In the genomic region with DNA sequence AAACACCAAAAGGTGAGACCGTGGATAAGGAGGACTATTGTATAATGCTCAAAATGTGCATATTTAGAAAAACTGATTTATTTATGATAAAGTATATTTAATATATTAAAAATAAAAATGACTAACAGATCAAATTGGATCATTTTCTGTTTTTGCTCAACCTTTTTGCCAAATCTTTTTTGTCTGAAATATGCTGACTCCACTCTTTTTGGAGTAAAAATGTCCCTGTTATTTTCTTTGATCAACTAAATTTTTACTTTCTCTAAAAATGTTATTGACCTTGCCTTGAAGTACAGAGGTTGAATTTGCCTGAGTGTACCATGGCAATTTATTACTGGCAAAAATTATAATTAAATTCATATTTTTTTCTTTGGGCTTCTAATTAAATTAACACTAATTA, we compare ENCODE assay signal across 25 cellular contexts.
DNase-seq lines count a peak whose midpoint lies in the region; ATAC-seq, FAIRE-seq and TF ChIP-seq lines count a peak whose summit lies in the region.
"Had no signal": no experiment of that assay in that cellular context is flagged by ENCODE, and none has a peak within 500 bp of the region (broad histone marks: within the 10 kb centered on the region; RNA-seq: fewer than 3 reads in every experiment).

No MANE protein-coding gene starts in this region.

- FAIRE-seq in HepG2 (lab: Jason Lieb, UNC) (no peak), K562 (lab: Jason Lieb, UNC) (no peak), frontal cortex (lab: Jason Lieb, UNC) (peak; percentile 13)
- FAIRE-seq: GM12878, GM12892, GM18507 had no signal

- no peak for TF ChIP-seq EP300 in HepG2 (IDR thresholded peaks at IDR 0.05; ENCODE audit: low read depth in 2 of 2, low read length in 2 of 2)
- TF ChIP-seq EP300 in HepG2 (CRISPR knock-in tag; IDR thresholded peaks at IDR 0.05; ENCODE audit: borderline replicate concordance), result no peak
- no peak for TF ChIP-seq EP300 in K562 (IDR thresholded peaks at IDR 0.05; ENCODE audit: low read length)

- H3K27me3 ChIP-seq in HepG2 (ENCODE audit: control insufficient read depth in 1 of 2, insufficient read depth in 2 of 2, low read length in 2 of 2) (no peaks in the 10 kb centered on the region), right lobe of liver (no peaks in the 10 kb centered on the region), K562 (ENCODE audit: control insufficient read depth in 2 of 2, insufficient read depth in 2 of 2, low read length in 2 of 2) (no peaks in the 10 kb centered on the region)
- H3K27me3 ChIP-seq: BE2C, BLaER1 had no signal

- no peak for ATAC-seq in HepG2
- no peak for ATAC-seq in right lobe of liver
- no peak for ATAC-seq in K562
- ATAC-seq: GM12878 had no signal

- CTCF ChIA-PET in HepG2 (lab: Yijun Ruan, JAX; ENCODE audit: low intra/inter-chr PET ratio, low total read pairs) (no interaction called here), K562 (lab: Yijun Ruan, JAX; ENCODE audit: low intra/inter-chr PET ratio) (no interaction called here)

- H3K4me2 ChIP-seq in HepG2 (ENCODE audit: low read depth, low read length) (no peak overlapping the region), K562 (ENCODE audit: insufficient read depth, low read length) (no peak overlapping the region)
- H3K4me2 ChIP-seq: BLaER1 had no signal

- H3K27ac ChIP-seq in HepG2 (ENCODE audit: extremely low read length, insufficient read depth, low read length) (no peak overlapping the region), right lobe of liver (no peak overlapping the region), K562 (ENCODE audit: extremely low read depth, low read depth, low read length) (no peak overlapping the region)
- H3K27ac ChIP-seq: 22Rv1, BLaER1 had no signal

- H2AFZ ChIP-seq in HepG2 (ENCODE audit: low read length), result no peak overlapping the region
- H2AFZ ChIP-seq in K562 (ENCODE audit: low read depth, low read length), result no peak overlapping the region

- TF ChIP-seq RAD21 in HepG2 (CRISPR knock-in tag; IDR thresholded peaks at IDR 0.05) (no peak), K562 (CRISPR knock-in tag; conservative IDR thresholded peaks at IDR 0.05 in 1 of 2, IDR thresholded peaks at IDR 0.05 in 1 of 2) (no peak)

- no peaks in the 10 kb centered on the region; the same call in none of the 2 replicates for H3K9me3 ChIP-seq in HepG2 (ENCODE audit: low read length)
- H3K9me3 ChIP-seq in right lobe of liver, result no peaks in the 10 kb centered on the region
- H3K9me3 ChIP-seq in K562 (replicated peaks; ENCODE audit: control insufficient read depth, insufficient read depth, low read depth, low read length), result no peaks in the 10 kb centered on the region; the same call in 1 of the 2 replicates
- H3K9me3 ChIP-seq: BE2C, BLaER1 had no signal

- H3K79me2 ChIP-seq in HepG2 (ENCODE audit: insufficient read depth, low read length) (no peaks in the 10 kb centered on the region), K562 (ENCODE audit: control insufficient read depth, insufficient read depth, low read length) (no peaks in the 10 kb centered on the region)

- BruUV-seq in HepG2 (replicated peaks; lab: Mats Ljungman, UMichigan), result no TSS peak
- BruUV-seq in K562 (replicated peaks; lab: Mats Ljungman, UMichigan), result no TSS peak

- intact Hi-C loops in HepG2 (cut with micrococcal nuclease; ENCODE audit: unreplicated experiment) (no loop called here), right lobe of liver (cut with DNase I) (no loop called here), K562 (cut with micrococcal nuclease) (no loop called here)

- H3K4me1 ChIP-seq in HepG2 (ENCODE audit: insufficient read depth, low read length), result no peaks in the 10 kb centered on the region
- H3K4me1 ChIP-seq in right lobe of liver, result no peaks in the 10 kb centered on the region
- no peaks in the 10 kb centered on the region for H3K4me1 ChIP-seq in K562 (replicated peaks in 1 of 2; ENCODE audit: control insufficient read depth in 2 of 2, insufficient read depth in 2 of 2, low read length in 2 of 2)
- H3K4me1 ChIP-seq: BE2C, BLaER1 had no signal

- DNase-seq in HepG2 (ENCODE audit: low spot score), result no peak
- DNase-seq in right lobe of liver, result no peak
- DNase-seq in K562 (ENCODE audit: extremely low read depth in 1 of 4, low spot score in 3 of 4), result no peak
- DNase-seq in frontal cortex (ENCODE audit: low spot score in 2 of 2), result no peak
- no peak for DNase-seq in activated naive CD4-positive, alpha-beta T cell treated with Interleukin-2 at 50 U/mL for 16 hours
- no peak for DNase-seq in NOMO-1 treated with DMSO at 0.1 percent for 48 hours (lab: John Stamatoyannopoulos, UW; ENCODE audit: unreplicated experiment)
- DNase-seq: ACHN; BE2C; C1 segment of cervical spinal cord; CD4-positive, alpha-beta memory T cell; CD4-positive, CD25-positive, alpha-beta regulatory T cell; CD8-positive, alpha-beta memory T cell; COR-L47; DMS 273 treated with DMSO at 0.1 percent for 48 hours; DMS153; DMS53; DMS79; DND-41; EL; GDM1 had no signal

- WGBS in HepG2 (ENCODE audit: low lambda C conversion rate), result 0% methylated on average over 1 of the region's 1 CpG
- 58% methylated on average over 1 of the region's 1 CpG for WGBS in right lobe of liver (ENCODE audit: insufficient coverage, low coverage, low lambda C conversion rate, missing lambda C conversion rate)
- WGBS in K562 (ENCODE audit: insufficient coverage, low coverage, missing lambda C conversion rate), result 0% methylated on average over 1 of the region's 1 CpG

- H3K36me3 ChIP-seq in HepG2 (replicated peaks in 1 of 2; ENCODE audit: control insufficient read depth in 1 of 2, insufficient read depth in 2 of 2, low read length in 2 of 2) (no peaks in the 10 kb centered on the region), right lobe of liver (no peaks in the 10 kb centered on the region), K562 (ENCODE audit: control insufficient read depth, insufficient read depth, low read length) (no peaks in the 10 kb centered on the region)
- H3K36me3 ChIP-seq: BE2C, BLaER1 had no signal

- in situ Hi-C loops in HepG2 (cut with HindIII; ENCODE audit: extremely low pct_ligation_motif_present, low pct_unique_long_range_greater_than_20kb), result no loop called here
- in situ Hi-C loops in K562 (cut with MboI), result no loop called here

- no peaks in the 10 kb centered on the region for H3K9me1 ChIP-seq in K562 (ENCODE audit: control insufficient read depth, insufficient read depth, low read length)

- TF ChIP-seq POLR2A in HepG2 (IDR thresholded peaks at IDR 0.05; ENCODE audit: insufficient read depth in 1 of 2, low read depth in 2 of 2, low read length in 2 of 2) (no peak), right lobe of liver (IDR thresholded peaks at IDR 0.05) (no peak), K562 (conservative IDR thresholded peaks at IDR 0.05) (no peak)

- H3K9ac ChIP-seq in HepG2 (ENCODE audit: insufficient read depth, low read depth, low read length) (no peak overlapping the region), K562 (ENCODE audit: insufficient read depth in 1 of 2, low read depth in 2 of 2, low read length in 2 of 2) (no peak overlapping the region)
- H3K9ac ChIP-seq: BLaER1 had no signal

- H3K4me3 ChIP-seq in HepG2 (replicated peaks in 1 of 3; ENCODE audit: insufficient read depth in 1 of 3, low read depth in 2 of 3, low read length in 3 of 3), result no peak overlapping the region
- no peak overlapping the region for H3K4me3 ChIP-seq in right lobe of liver
- H3K4me3 ChIP-seq in K562, result no peak overlapping the region
- H3K4me3 ChIP-seq: BLaER1, GM12878 had no signal

- H4K20me1 ChIP-seq in HepG2 (ENCODE audit: insufficient read depth, low read length) (no peaks in the 10 kb centered on the region), K562 (replicated peaks; ENCODE audit: control insufficient read depth, insufficient read depth, low read length) (no peaks in the 10 kb centered on the region)
- H4K20me1 ChIP-seq: BLaER1 had no signal

- POLR2A ChIA-PET in HepG2 (lab: Yijun Ruan, JAX), result no interaction called here
- POLR2A ChIA-PET in K562 (lab: Yijun Ruan, JAX), result no interaction called here

- TF ChIP-seq CTCF in HepG2 (CRISPR knock-in tag; IDR thresholded peaks at IDR 0.05), result no peak
- TF ChIP-seq CTCF in right lobe of liver (IDR thresholded peaks at IDR 0.05), result no peak
- TF ChIP-seq CTCF in K562 (IDR thresholded peaks at IDR 0.05 in 2 of 3, conservative IDR thresholded peaks at IDR 0.05 in 1 of 3; ENCODE audit: insufficient read depth in 2 of 3, low read depth in 1 of 3, low read length in 3 of 3), result no peak

TF ChIP-seq in HepG2, 621 proteins besides CTCF, POLR2A, EP300 and RAD21 (continues in another document):
- TF ChIP-seq MAFF (IDR thresholded peaks at IDR 0.05; ENCODE audit: low read depth, low read length) (peak; percentile 92), ZNF354B (CRISPR knock-in tag; IDR thresholded peaks at IDR 0.05) (no peak), MAFK (conservative IDR thresholded peaks at IDR 0.05 in 1 of 2, IDR thresholded peaks at IDR 0.05 in 1 of 2; ENCODE audit: low read length in 2 of 2) (peak; percentile 87 to 96), ZFAT (CRISPR knock-in tag; conservative IDR thresholded peaks at IDR 0.05) (no peak), SNAI1 (CRISPR knock-in tag; IDR thresholded peaks at IDR 0.05; ENCODE audit: borderline replicate concordance) (no peak), ZMAT5 (CRISPR knock-in tag; IDR thresholded peaks at IDR 0.05; ENCODE audit: borderline replicate concordance, low read depth) (no peak), KMT2B (CRISPR knock-in tag; IDR thresholded peaks at IDR 0.05) (no peak)

TF ChIP-seq in K562, 482 proteins besides CTCF, POLR2A, EP300 and RAD21 (continues in another document):
- TF ChIP-seq ZBTB1 (CRISPR knock-in tag; IDR thresholded peaks at IDR 0.05; ENCODE audit: borderline replicate concordance, low read depth) (no peak), MAFF (IDR thresholded peaks at IDR 0.05; ENCODE audit: low read length) (peak; percentile 83), POLR2AphosphoS5 (IDR thresholded peaks at IDR 0.05; ENCODE audit: control insufficient read depth, insufficient read depth, low read depth, low read length) (no peak), MYBL2 (IDR thresholded peaks at IDR 0.05; ENCODE audit: low read depth) (no peak), MYBL2 (CRISPR knock-in tag; IDR thresholded peaks at IDR 0.05; ENCODE audit: borderline replicate concordance) (no peak), NR2F6 (CRISPR knock-in tag; IDR thresholded peaks at IDR 0.05) (no peak), FOXA3 (CRISPR knock-in tag; conservative IDR thresholded peaks at IDR 0.05 in 1 of 2, IDR thresholded peaks at IDR 0.05 in 1 of 2) (no peak), TEAD1 (CRISPR knock-in tag; IDR thresholded peaks at IDR 0.05) (no peak), THRB (CRISPR knock-in tag; conservative IDR thresholded peaks at IDR 0.05) (no peak), GABPA (tag; conservative IDR thresholded peaks at IDR 0.05; ENCODE audit: low read depth) (no peak)

Comparison
In these comparisons a context has a peak if more than half of its experiments do, and no peak if none do; other contexts are left out.
1. Of the 241 proteins assayed by ChIP-seq in both HepG2 and K562: peak only in HepG2: none; only in K562: MAFG; in both: MAFF and MAFK; in neither: 238.